In the genomic region with DNA sequence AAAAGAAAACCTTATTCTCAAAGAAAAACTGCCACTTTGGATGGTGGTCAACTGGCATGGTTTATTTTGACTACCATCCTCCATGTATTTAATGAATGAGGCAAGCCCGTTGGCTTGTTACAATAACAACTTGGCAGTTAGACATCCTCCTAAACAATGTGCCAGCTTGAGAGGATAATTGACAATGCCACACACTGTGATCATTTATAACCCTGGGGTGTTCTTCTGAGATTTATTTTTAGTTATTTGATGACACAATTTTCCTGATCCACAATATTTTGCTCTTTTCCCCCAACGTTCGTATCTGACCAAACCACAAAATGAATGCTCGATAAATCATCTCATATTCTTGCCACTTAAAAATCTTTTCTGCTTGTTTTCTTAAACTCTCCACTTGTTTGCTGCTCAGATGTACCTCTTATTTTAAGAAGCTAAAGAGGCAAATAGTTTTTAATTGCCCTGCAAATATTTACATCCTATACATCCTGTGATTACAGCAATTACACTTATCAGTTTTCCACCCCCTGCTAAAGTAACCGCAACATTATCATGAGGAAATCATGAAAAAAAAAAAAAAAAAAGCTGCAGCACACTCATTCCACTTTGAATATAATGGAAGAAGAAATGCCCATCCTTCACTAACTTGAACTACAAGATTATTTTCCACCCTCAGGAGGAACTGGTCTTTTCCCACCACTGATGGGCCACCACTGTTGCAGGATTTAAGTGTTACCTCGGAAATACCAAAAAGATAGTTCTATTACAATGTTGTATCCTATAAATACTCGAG, we compare ENCODE assay signal across 1 cellular context.
TF ChIP-seq lines count a peak whose summit lies in the region.

No MANE protein-coding gene starts in this region.

TF ChIP-seq in HEK293, 187 proteins besides CTCF, POLR2A, EP300 and RAD21 (continued from another document):
- TF ChIP-seq, protein P1, sequence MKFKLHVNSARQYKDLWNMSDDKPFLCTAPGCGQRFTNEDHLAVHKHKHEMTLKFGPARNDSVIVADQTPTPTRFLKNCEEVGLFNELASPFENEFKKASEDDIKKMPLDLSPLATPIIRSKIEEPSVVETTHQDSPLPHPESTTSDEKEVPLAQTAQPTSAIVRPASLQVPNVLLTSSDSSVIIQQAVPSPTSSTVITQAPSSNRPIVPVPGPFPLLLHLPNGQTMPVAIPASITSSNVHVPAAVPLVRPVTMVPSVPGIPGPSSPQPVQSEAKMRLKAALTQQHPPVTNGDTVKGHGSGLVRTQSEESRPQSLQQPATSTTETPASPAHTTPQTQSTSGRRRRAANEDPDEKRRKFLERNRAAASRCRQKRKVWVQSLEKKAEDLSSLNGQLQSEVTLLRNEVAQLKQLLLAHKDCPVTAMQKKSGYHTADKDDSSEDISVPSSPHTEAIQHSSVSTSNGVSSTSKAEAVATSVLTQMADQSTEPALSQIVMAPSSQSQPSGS (tag by site-specific recombination; IDR thresholded peaks at IDR 0.05; ENCODE audit: low read depth): 0 out of 2 replicates have a peak, but pooled peaks have one; percentile 15
